ENCODE assay signal across 14 cellular contexts in the genomic region with DNA sequence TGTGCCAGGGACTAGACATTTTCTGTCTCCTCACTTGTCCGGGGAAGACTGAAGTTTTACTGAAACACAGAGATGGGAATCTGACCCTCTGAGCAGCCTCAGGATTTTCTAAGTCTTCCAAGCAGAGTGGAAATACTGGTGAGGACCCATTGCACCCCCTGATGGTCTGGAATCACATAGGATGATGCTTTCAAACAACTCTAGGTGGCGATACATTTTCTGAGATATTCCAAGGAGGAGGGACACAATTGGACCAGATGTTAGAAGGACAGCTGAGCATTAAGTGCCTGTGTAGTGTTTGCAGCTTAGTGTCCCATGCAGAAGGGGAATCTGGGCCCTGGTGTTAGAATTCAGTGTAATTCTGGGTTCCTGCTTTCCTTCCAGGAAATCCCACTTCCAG. TPM values are rescaled to one million over a fixed set of nuclear protein-coding genes. Genes with fewer than 3 reads are reported as not detected.
"Had no signal": no experiment of that assay in that cellular context is flagged by ENCODE, and none has a peak within 500 bp of the region (broad histone marks: within the 10 kb centered on the region; RNA-seq: fewer than 3 reads in every experiment).

No MANE protein-coding gene starts in this region.

RNA-seq across cellular contexts. Expression of a gene that starts 31.3 kb away (rescaled TPM):
- total RNA-seq: colonic mucosa, esophagus squamous epithelium, gastrocnemius medialis, glomerular endothelial cell, left ventricle myocardium superior, natural killer cell, occipital lobe, ovary, urinary bladder had no signal
- polyA plus RNA-seq: keratinocyte, neural cell, ovary, spleen, urinary bladder had no signal

RNA-seq across cellular contexts. Expression of a gene that starts 39.3 kb away (rescaled TPM):
- total RNA-seq: gastrocnemius medialis, left ventricle myocardium superior, mononuclear cell, pulmonary artery endothelial cell, urinary bladder had no signal
- polyA plus RNA-seq: neural cell had no signal
